Comparison of ENCODE assay signal across 17 cellular contexts in the genomic region with DNA sequence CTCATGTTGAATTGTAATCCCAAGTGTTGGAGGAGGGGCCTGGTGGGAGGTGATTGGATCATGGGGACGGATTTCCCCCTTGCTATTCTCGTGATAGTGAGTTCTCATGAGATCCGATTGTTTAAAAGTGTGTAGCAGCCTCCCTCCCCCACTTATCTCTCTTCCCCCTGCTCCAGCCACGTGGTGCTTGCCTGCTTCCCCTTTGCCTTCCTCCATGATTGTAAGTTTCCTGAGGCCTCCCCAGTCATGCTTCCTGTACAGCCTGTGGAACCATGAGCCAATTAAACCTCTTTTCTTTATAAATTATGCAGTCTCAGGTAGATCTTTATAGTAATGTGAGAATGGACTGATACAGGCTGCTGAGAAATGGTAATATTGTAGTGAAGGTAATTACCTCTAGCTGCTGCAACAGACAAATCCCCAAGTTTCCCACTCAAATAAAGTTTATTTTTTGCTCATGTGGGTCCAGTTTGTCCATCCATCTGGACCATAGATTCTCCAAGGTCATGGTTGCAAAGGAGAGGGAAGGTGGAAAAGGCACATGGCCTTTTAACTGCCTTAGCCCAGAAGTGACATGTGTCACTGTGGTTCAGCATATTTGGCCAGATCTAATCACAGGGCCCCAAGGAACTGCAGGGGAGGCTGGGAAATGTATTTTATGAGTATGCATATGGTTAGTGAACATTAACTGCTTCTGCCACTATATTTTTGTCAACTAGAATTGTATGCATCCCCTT.
DNase-seq lines count a peak whose midpoint lies in the region; ATAC-seq and TF ChIP-seq lines count a peak whose summit lies in the region.
"Had no signal": no experiment of that assay in that cellular context is flagged by ENCODE, and none has a peak within 500 bp of the region (broad histone marks: within the 10 kb centered on the region; RNA-seq: fewer than 3 reads in every experiment).

No MANE protein-coding gene starts in this region.

- peak overlapping the region; percentile 12 for H4K91ac ChIP-seq in mesenchymal stem cell (ENCODE audit: low read length)

- H3K36me3 Mint-ChIP-seq in activated T-helper 17 cell treated with anti-CD3 and anti-CD28 coated beads, Interleukin-2, amount 50 U/mL, for 72 hours (ENCODE audit: low read depth): peaks cover 7% of the 10 kb centered on the region
- peaks cover 6% of the 10 kb centered on the region for H3K36me3 Mint-ChIP-seq in type B pancreatic cell
- no peaks in the 10 kb centered on the region for H3K36me3 Mint-ChIP-seq in activated CD4-positive, alpha-beta T cell treated with anti-CD3 and anti-CD28 coated beads, Interleukin-2, amount 10 ng/mL, durations not matched to agents 24 days and 14 days (ENCODE audit: low read depth)

- no peaks in the 10 kb centered on the region for H3K27me3 ChIP-seq in mesenchymal stem cell (ENCODE audit: control insufficient read depth in 1 of 2, insufficient read depth in 1 of 2, low read length in 2 of 2)

- H3K4me3 Mint-ChIP-seq in activated T-helper 17 cell treated with anti-CD3 and anti-CD28 coated beads, Interleukin-2, amount 50 U/mL, for 72 hours: no peak overlapping the region
- no peak overlapping the region for H3K4me3 Mint-ChIP-seq in type B pancreatic cell
- no peak overlapping the region for H3K4me3 Mint-ChIP-seq in activated CD4-positive, alpha-beta T cell treated with anti-CD3 and anti-CD28 coated beads, Interleukin-2, amount 10 ng/mL, durations not matched to agents 24 days and 14 days
- H3K4me3 Mint-ChIP-seq: B cell; CD4-positive, alpha-beta memory T cell had no signal

- no peak overlapping the region for H2AK5ac ChIP-seq in mesenchymal stem cell (ENCODE audit: low read length, severe bottlenecking)

- no peak overlapping the region for H4K8ac ChIP-seq in mesenchymal stem cell (ENCODE audit: low read length)

- H3K27ac Mint-ChIP-seq in activated T-helper 17 cell treated with anti-CD3 and anti-CD28 coated beads, Interleukin-2, amount 50 U/mL, for 72 hours: peak overlapping the region; percentile 29
- no peak overlapping the region for H3K27ac Mint-ChIP-seq in type B pancreatic cell
- no peak overlapping the region for H3K27ac Mint-ChIP-seq in activated CD4-positive, alpha-beta T cell treated with anti-CD3 and anti-CD28 coated beads, Interleukin-2, amount 10 ng/mL, durations not matched to agents 24 days and 14 days
- H3K27ac Mint-ChIP-seq: B cell; CD4-positive, alpha-beta memory T cell had no signal

- H3K79me1 ChIP-seq in mesenchymal stem cell (replicated peaks; ENCODE audit: low read length, poor library complexity, severe bottlenecking): no peaks in the 10 kb centered on the region

- no peak overlapping the region for H3K4me2 ChIP-seq in mesenchymal stem cell (ENCODE audit: low read length, poor library complexity, severe bottlenecking)

- no peak overlapping the region for H3K4ac ChIP-seq in mesenchymal stem cell (ENCODE audit: low read depth in 1 of 2, low read length in 2 of 2)

- 88% methylated on average over 3 of the region's 4 CpGs for WGBS in mesenchymal stem cell

- in situ Hi-C loops in KBM-7 (cut with MboI; ENCODE audit: low pct_unique_long_range_greater_than_20kb, low sequenced_read_pairs): no loop called here

- no peak overlapping the region for H3K23ac ChIP-seq in mesenchymal stem cell (ENCODE audit: low read length in 2 of 2)

- H3K4me1 Mint-ChIP-seq in activated T-helper 17 cell treated with anti-CD3 and anti-CD28 coated beads, Interleukin-2, amount 50 U/mL, for 72 hours: peaks cover 4% of the 10 kb centered on the region
- peaks cover 10% of the 10 kb centered on the region for H3K4me1 Mint-ChIP-seq in type B pancreatic cell (ENCODE audit: unreplicated experiment)
- no peaks in the 10 kb centered on the region for H3K4me1 Mint-ChIP-seq in activated CD4-positive, alpha-beta T cell treated with anti-CD3 and anti-CD28 coated beads, Interleukin-2, amount 10 ng/mL, durations not matched to agents 24 days and 14 days
- H3K4me1 Mint-ChIP-seq: B cell; CD4-positive, alpha-beta memory T cell had no signal

- DNase-seq in CMK (ENCODE audit: low read depth): peak; percentile 17
- peak; percentile 27 for DNase-seq in KBM-7
- DNase-seq in mesenchymal stem cell: no peak
- DNase-seq in type B pancreatic cell (ENCODE audit: extremely low spot score, unreplicated experiment): no peak
- DNase-seq in activated CD4-positive, alpha-beta T cell treated with anti-CD3 and anti-CD28 coated beads, Interleukin-2, amount 10 ng/mL, durations not matched to agents 24 days and 14 days: no peak
- DNase-seq in NOMO-1 treated with DMSO at 0.1 percent for 48 hours (lab: John Stamatoyannopoulos, UW; ENCODE audit: unreplicated experiment): no peak
- DNase-seq: 8988T; CD4-positive, alpha-beta memory T cell; COR-L47; DND-41; GDM1; H7; IMR-90 had no signal

- no peaks in the 10 kb centered on the region for H3K9me3 ChIP-seq in mesenchymal stem cell (ENCODE audit: control insufficient read depth, low read length)

- TF ChIP-seq CTCF in type B pancreatic cell (conservative IDR thresholded peaks at IDR 0.05): no peak

- no peaks in the 10 kb centered on the region for H3K9me3 Mint-ChIP-seq in activated T-helper 17 cell treated with anti-CD3 and anti-CD28 coated beads, Interleukin-2, amount 50 U/mL, for 72 hours
- no peaks in the 10 kb centered on the region for H3K9me3 Mint-ChIP-seq in type B pancreatic cell
- H3K9me3 Mint-ChIP-seq in activated CD4-positive, alpha-beta T cell treated with anti-CD3 and anti-CD28 coated beads, Interleukin-2, amount 10 ng/mL, durations not matched to agents 24 days and 14 days: no peaks in the 10 kb centered on the region
- H3K9me3 Mint-ChIP-seq: CD4-positive, alpha-beta memory T cell had no signal

- no peak overlapping the region for H3K4me3 ChIP-seq in mesenchymal stem cell (ENCODE audit: insufficient read depth in 1 of 2, low read depth in 1 of 2, low read length in 2 of 2)

- intact Hi-C loops in activated CD4-positive, alpha-beta T cell treated with anti-CD3 and anti-CD28 coated beads, Interleukin-2, amount 10 ng/mL, durations not matched to agents 24 days and 14 days (cut with micrococcal nuclease): no loop called here

- no peak overlapping the region for H2AFZ ChIP-seq in mesenchymal stem cell (ENCODE audit: low read depth, low read length)

- no peak overlapping the region for H2BK15ac ChIP-seq in mesenchymal stem cell (ENCODE audit: low read depth, poor library complexity, severe bottlenecking)

- H3K18ac ChIP-seq in mesenchymal stem cell (ENCODE audit: low read depth in 1 of 2, low read length in 2 of 2): peak overlapping the region in 1 of 2 experiments; percentile 34

- no peak overlapping the region for H2BK12ac ChIP-seq in mesenchymal stem cell (ENCODE audit: low read length in 2 of 2)

- H3K27ac ChIP-seq in mesenchymal stem cell (ENCODE audit: low read length, poor library complexity, severe bottlenecking): no peak overlapping the region
- H3K27ac ChIP-seq: C4-2B had no signal

- H2BK120ac ChIP-seq in mesenchymal stem cell (ENCODE audit: low read depth, low read length): no peak overlapping the region

- H3K9ac ChIP-seq in mesenchymal stem cell (ENCODE audit: low read length): no peak overlapping the region

- no peaks in the 10 kb centered on the region for H3K4me1 ChIP-seq in mesenchymal stem cell (ENCODE audit: control insufficient read depth, insufficient read depth, low read depth, low read length)

- H3K36me3 ChIP-seq in mesenchymal stem cell (ENCODE audit: control insufficient read depth in 1 of 2, insufficient read depth in 2 of 2, low read depth in 1 of 2, low read length in 2 of 2): no peaks in the 10 kb centered on the region

- no peak for ATAC-seq in activated T-helper 17 cell treated with anti-CD3 and anti-CD28 coated beads, Interleukin-2, amount 50 U/mL, for 72 hours (replicated peaks)
- no peak for ATAC-seq in GM21526 (IDR thresholded peaks at IDR 0.05; ENCODE audit: low FRiP score, unreplicated experiment)

- H2BK5ac ChIP-seq in mesenchymal stem cell (ENCODE audit: low read depth, low read length, poor library complexity, severe bottlenecking): no peak overlapping the region

- no peak overlapping the region for H3K14ac ChIP-seq in mesenchymal stem cell (ENCODE audit: low read length in 2 of 2)

- no peaks in the 10 kb centered on the region for H3K27me3 Mint-ChIP-seq in activated T-helper 17 cell treated with anti-CD3 and anti-CD28 coated beads, Interleukin-2, amount 50 U/mL, for 72 hours
- H3K27me3 Mint-ChIP-seq in type B pancreatic cell: no peaks in the 10 kb centered on the region
- H3K27me3 Mint-ChIP-seq in activated CD4-positive, alpha-beta T cell treated with anti-CD3 and anti-CD28 coated beads, Interleukin-2, amount 10 ng/mL, durations not matched to agents 24 days and 14 days: no peaks in the 10 kb centered on the region
- H3K27me3 Mint-ChIP-seq: B cell; CD4-positive, alpha-beta memory T cell had no signal

Comparison
In these comparisons a context has a peak if more than half of its experiments do, and no peak if none do; other contexts are left out.
1. DNase-seq: peak in CMK (single experiment) and KBM-7 (single experiment); none in mesenchymal stem cell (single experiment), type B pancreatic cell (single experiment), activated CD4-positive, alpha-beta T cell treated with anti-CD3 and anti-CD28 coated beads, Interleukin-2, amount 10 ng/mL, durations not matched to agents 24 days and 14 days (single experiment) and NOMO-1 treated with DMSO at 0.1 percent for 48 hours (single experiment).